Comparison of ENCODE assay signal across 14 cellular contexts in the genomic region with DNA sequence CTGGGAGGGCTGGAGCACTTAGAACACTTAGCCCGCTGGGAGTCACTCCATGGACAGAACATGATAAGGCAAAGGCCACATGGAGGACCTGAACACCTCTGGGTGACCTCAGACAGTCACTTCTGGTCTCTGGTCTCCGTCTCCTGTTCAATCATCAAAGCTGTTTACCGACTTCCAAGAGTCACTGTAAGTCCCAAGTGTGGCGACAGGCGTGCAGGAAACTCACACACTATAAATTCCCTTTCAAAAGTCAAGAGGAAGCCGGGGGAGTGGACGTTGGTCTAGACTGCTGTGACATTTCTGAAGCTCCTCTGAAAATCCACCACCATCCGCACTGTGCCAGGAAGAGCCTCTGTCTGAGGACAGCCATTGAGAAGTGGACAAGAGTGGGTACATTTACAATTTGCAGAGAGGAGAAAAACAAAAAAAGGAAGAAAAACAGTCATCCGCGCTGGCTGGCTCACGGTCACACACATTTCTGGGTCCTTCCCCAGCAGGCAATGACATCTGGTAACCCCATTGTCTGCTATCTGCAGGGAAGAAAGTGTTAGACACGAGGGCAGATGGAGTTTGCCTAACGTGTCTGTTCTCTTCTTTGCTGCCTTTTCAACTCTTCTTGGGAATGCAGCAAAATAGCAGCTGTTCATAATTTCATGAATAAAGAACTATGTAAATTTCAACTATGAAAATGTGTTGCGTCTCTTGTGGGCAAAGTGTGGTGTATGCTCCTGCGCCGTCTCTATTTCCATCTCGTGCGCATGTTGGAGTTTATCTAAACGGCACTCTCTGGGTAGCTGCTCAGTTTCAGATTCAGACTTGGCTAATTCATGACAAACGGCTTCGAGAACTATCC. TPM values are rescaled to one million over a fixed set of nuclear protein-coding genes. Genes with fewer than 3 reads are reported as not detected.
DNase-seq lines count a peak whose midpoint lies in the region; ATAC-seq and TF ChIP-seq lines count a peak whose summit lies in the region.
"Had no signal": no experiment of that assay in that cellular context is flagged by ENCODE, and none has a peak within 500 bp of the region (broad histone marks: within the 10 kb centered on the region; RNA-seq: fewer than 3 reads in every experiment).

No MANE protein-coding gene starts in this region.

- no peaks in the 10 kb centered on the region for H3K9me3 ChIP-seq in right atrium auricular region
- no peaks in the 10 kb centered on the region for H3K9me3 ChIP-seq in endodermal cell (ENCODE audit: control insufficient read depth, low read length)
- H3K9me3 ChIP-seq in H9 (ENCODE audit: control insufficient read depth, low read depth, low read length), result no peaks in the 10 kb centered on the region
- H3K9me3 ChIP-seq: SJCRH30 had no signal

- H3K14ac ChIP-seq in H9 (ENCODE audit: insufficient read depth, low read length), result no peak overlapping the region

- no peak for TF ChIP-seq CTCF in right atrium auricular region (IDR thresholded peaks at IDR 0.05)
- TF ChIP-seq CTCF in endodermal cell (conservative IDR thresholded peaks at IDR 0.05), result no peak
- no peak for TF ChIP-seq CTCF in H9 (conservative IDR thresholded peaks at IDR 0.05)

- no peaks in the 10 kb centered on the region for H3K27me3 Mint-ChIP-seq in endodermal cell (ENCODE audit: insufficient read depth)
- peaks cover 23% of the 10 kb centered on the region for H3K27me3 Mint-ChIP-seq in H9 (ENCODE audit: low read depth)

- H3K4me2 ChIP-seq in H9 (ENCODE audit: insufficient read depth, insufficient read length, low read length), result no peak overlapping the region

- H3K27me3 ChIP-seq in right atrium auricular region (no peaks in the 10 kb centered on the region), endodermal cell (ENCODE audit: control insufficient read depth, insufficient read depth, low read length, poor library complexity, severe bottlenecking) (no peaks in the 10 kb centered on the region), H9 (ENCODE audit: insufficient read depth, low read length) (no peaks in the 10 kb centered on the region)
- H3K27me3 ChIP-seq: SJCRH30 had no signal

- H4K5ac ChIP-seq in H9 (ENCODE audit: insufficient read length, low read depth, low read length), result no peak overlapping the region

- WGBS in endodermal cell (ENCODE audit: insufficient coverage in 1 of 2, insufficient read length in 1 of 2), 2 experiments, result 80 to 85% methylated on average over 17 to 21 of the region's 21 CpGs
- no CpG with 5 or more reads among the region's 21 CpGs for WGBS in H9 (ENCODE audit: extremely low coverage, insufficient read length, low lambda C conversion rate)

- intact Hi-C loops in Right ventricle myocardium inferior (cut with DNase I), result no loop called here

- no peaks in the 10 kb centered on the region for H4K20me1 ChIP-seq in H9 (ENCODE audit: control insufficient read depth, insufficient read depth, insufficient read length)

- DNase-seq in Right ventricle myocardium inferior (ENCODE audit: missing footprints) (no peak), right atrium auricular region (ENCODE audit: low spot score) (no peak), endodermal cell (no peak), mucosa of gallbladder (ENCODE audit: low spot score) (peak; percentile 50), H9 (no peak), activated gamma-delta T cell treated with Interleukin-2 at 50 U/mL for 16 hours (no peak), LoVo (ENCODE audit: low spot score) (no peak)
- DNase-seq: activated naive CD4-positive, alpha-beta T cell treated with Interleukin-2 at 50 U/mL for 16 hours; NCI-H345; SJCRH30; stimulated activated CD4-positive, alpha-beta T cell treated with anti-CD3 and anti-CD28 coated beads, Interleukin-15, amount 100 ng/mL, for 24 hours had no signal

- no peak overlapping the region for H2BK12ac ChIP-seq in H9 (ENCODE audit: insufficient read length, low read depth, low read length)

- peaks cover 3% of the 10 kb centered on the region for H3K9me3 Mint-ChIP-seq in endodermal cell
- peaks cover 0 to 5% of the 10 kb centered on the region in 2 experiments; a peak in 2 of 5 replicates for H3K9me3 Mint-ChIP-seq in H9
- H3K9me3 Mint-ChIP-seq: stimulated activated effector memory CD8-positive, alpha-beta T cell treated with anti-CD3 and anti-CD28 coated beads, Interleukin-12 subunit alpha, Interleukin-12 subunit beta, amount 100 ng/mL, for 72 hours had no signal

- H3K79me1 ChIP-seq in H9 (ENCODE audit: insufficient read depth, low read depth, low read length, poor library complexity, severe bottlenecking), result no peaks in the 10 kb centered on the region

- no peaks in the 10 kb centered on the region for H3K36me3 Mint-ChIP-seq in endodermal cell (ENCODE audit: low read depth)
- H3K36me3 Mint-ChIP-seq in H9 (ENCODE audit: insufficient read depth in 1 of 3, low read depth in 3 of 3), result no peaks in the 10 kb centered on the region
- H3K36me3 Mint-ChIP-seq: stimulated activated effector memory CD8-positive, alpha-beta T cell treated with anti-CD3 and anti-CD28 coated beads, Interleukin-12 subunit alpha, Interleukin-12 subunit beta, amount 100 ng/mL, for 72 hours had no signal

- H3K36me3 ChIP-seq in right atrium auricular region (no peaks in the 10 kb centered on the region), endodermal cell (ENCODE audit: control insufficient read depth, insufficient read depth, low read length) (no peaks in the 10 kb centered on the region)
- H3K36me3 ChIP-seq: SJCRH30 had no signal

- H3K4me3 Mint-ChIP-seq in endodermal cell (no peak overlapping the region), H9 (no peak overlapping the region)
- H3K4me3 Mint-ChIP-seq: stimulated activated effector memory CD8-positive, alpha-beta T cell treated with anti-CD3 and anti-CD28 coated beads, Interleukin-12 subunit alpha, Interleukin-12 subunit beta, amount 100 ng/mL, for 72 hours had no signal

- H3K9ac ChIP-seq in endodermal cell (ENCODE audit: extremely low read depth, low read length, poor library complexity, severe bottlenecking) (no peak overlapping the region), H9 (ENCODE audit: extremely low read depth, insufficient read length, low read length) (no peak overlapping the region)

- H3K23ac ChIP-seq in H9 (ENCODE audit: insufficient read length, low read depth, low read length), result no peak overlapping the region

- H2BK15ac ChIP-seq in H9 (ENCODE audit: low read depth, low read length), result no peak overlapping the region

- ATAC-seq in Right ventricle myocardium inferior (peak; percentile 66), GM21526 (IDR thresholded peaks at IDR 0.05; ENCODE audit: low FRiP score, unreplicated experiment) (no peak)
- ATAC-seq: activated CD4-positive, CD25-positive, alpha-beta regulatory T cell treated with anti-CD3 and anti-CD28 coated beads, Interleukin-2, amount 50 U/mL, for 24 hours; stimulated activated effector memory CD8-positive, alpha-beta T cell treated with anti-CD3 and anti-CD28 coated beads, Interleukin-12 subunit alpha, Interleukin-12 subunit beta, amount 100 ng/mL, for 72 hours had no signal

- H3T11ph ChIP-seq in H9 (ENCODE audit: low read length), result no peak overlapping the region

- H4K91ac ChIP-seq in H9 (ENCODE audit: insufficient read length, low read depth, low read length), result no peak overlapping the region

- H4K8ac ChIP-seq in H9 (replicated peaks; ENCODE audit: insufficient read length, low read depth, low read length), result no peak overlapping the region

- no peak overlapping the region for H2AK5ac ChIP-seq in H9 (ENCODE audit: insufficient read length, low read length)

- no peak overlapping the region for H2BK120ac ChIP-seq in H9 (ENCODE audit: low read depth, low read length, poor library complexity, severe bottlenecking)

- H2BK5ac ChIP-seq in H9 (ENCODE audit: insufficient read length, low read length), result no peak overlapping the region

- no peak overlapping the region for H2AFZ ChIP-seq in H9 (ENCODE audit: low read length)

- no peak overlapping the region for H3K56ac ChIP-seq in H9 (ENCODE audit: insufficient read length, low read depth, low read length)

- H3K27ac ChIP-seq in right atrium auricular region, result no peak overlapping the region
- H3K27ac ChIP-seq in endodermal cell (ENCODE audit: low read depth, low read length), result peak overlapping the region; percentile 78
- no peak overlapping the region for H3K27ac ChIP-seq in H9 (ENCODE audit: insufficient read length, low read depth, low read length)
- H3K27ac ChIP-seq: SJCRH30 had no signal

- H3K27ac Mint-ChIP-seq in endodermal cell, result no peak overlapping the region
- H3K27ac Mint-ChIP-seq in H9, result no peak overlapping the region
- H3K27ac Mint-ChIP-seq: stimulated activated effector memory CD8-positive, alpha-beta T cell treated with anti-CD3 and anti-CD28 coated beads, Interleukin-12 subunit alpha, Interleukin-12 subunit beta, amount 100 ng/mL, for 72 hours had no signal

- H3K4me1 ChIP-seq in right atrium auricular region (peaks cover 0 to 20% of the 10 kb centered on the region in 2 donors), endodermal cell (ENCODE audit: control insufficient read depth, insufficient read depth, low read length) (no peaks in the 10 kb centered on the region), H9 (ENCODE audit: insufficient read depth, low read length) (no peaks in the 10 kb centered on the region)
- H3K4me1 ChIP-seq: SJCRH30 had no signal

- H3K4me3 ChIP-seq in right atrium auricular region (no peak overlapping the region), endodermal cell (ENCODE audit: low read length) (no peak overlapping the region)
- H3K4me3 ChIP-seq: SJCRH30 had no signal

- H3K18ac ChIP-seq in H9 (ENCODE audit: insufficient read length, low read depth, low read length), result no peak overlapping the region

- no peak overlapping the region for H2BK20ac ChIP-seq in H9 (ENCODE audit: low read depth, low read length, poor library complexity, severe bottlenecking)

- no peaks in the 10 kb centered on the region for H3K79me2 ChIP-seq in H9 (ENCODE audit: insufficient read depth, low read length)

- H3K23me2 ChIP-seq in H9 (ENCODE audit: insufficient read length, low read depth, low read length, poor library complexity, severe bottlenecking), result no peaks in the 10 kb centered on the region

- no peak overlapping the region for H3K4ac ChIP-seq in H9 (ENCODE audit: low read depth, low read length)

- H3K4me1 Mint-ChIP-seq in endodermal cell (peaks cover 8% of the 10 kb centered on the region), H9 (0 out of 4 replicates have a peak, but pooled peaks cover 0 to 5% of the 10 kb centered on the region in 2 experiments)
- H3K4me1 Mint-ChIP-seq: stimulated activated effector memory CD8-positive, alpha-beta T cell treated with anti-CD3 and anti-CD28 coated beads, Interleukin-12 subunit alpha, Interleukin-12 subunit beta, amount 100 ng/mL, for 72 hours had no signal

RNA-seq across cellular contexts. Expression of gene CUX1, which starts 32.9 kb away (rescaled TPM):
- total RNA-seq in Right ventricle myocardium inferior (107 TPM), right atrium auricular region (10 to 100 TPM; 71.1 to 94.4 TPM), endodermal cell (100 to 1,000 TPM in 1 of 2 donors, 10 to 100 TPM in 1; 85.1 to 108 TPM), mucosa of gallbladder (129 TPM), H9 (2021) (53.5 and 60.5 TPM in 2 replicates)
- 49.5 TPM for polyA plus RNA-seq in endodermal cell (2013, experiment 1 of 2)
- 50.8 TPM for polyA plus RNA-seq in endodermal cell (2013, experiment 2 of 2)
